14 cellular contexts compared by ENCODE assay signal in the genomic region with DNA sequence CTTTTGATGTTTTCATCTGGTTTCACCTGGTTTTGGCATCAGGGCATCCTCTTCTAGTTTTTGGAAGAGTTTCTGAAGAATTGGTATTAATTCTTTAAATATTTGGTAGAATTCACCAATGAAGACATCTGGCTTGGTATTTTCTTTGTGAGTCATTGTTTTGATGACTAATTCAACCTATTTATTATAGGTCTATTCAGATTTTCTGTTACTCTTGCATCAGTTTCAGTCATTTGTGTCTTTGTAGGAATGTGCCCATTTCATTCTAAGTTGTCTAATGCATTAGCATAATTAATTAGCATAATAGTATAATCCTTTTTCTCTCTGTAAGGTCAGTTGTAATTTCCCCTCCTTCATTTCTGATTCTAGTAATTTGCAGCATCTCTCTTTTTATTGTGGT. TPM values are rescaled to one million over a fixed set of nuclear protein-coding genes. Genes with fewer than 3 reads are reported as not detected.
DNase-seq lines count a peak whose midpoint lies in the region; ATAC-seq and TF ChIP-seq lines count a peak whose summit lies in the region.
"Had no signal": no experiment of that assay in that cellular context is flagged by ENCODE, and none has a peak within 500 bp of the region (broad histone marks: within the 10 kb centered on the region; RNA-seq: fewer than 3 reads in every experiment).

No MANE protein-coding gene starts in this region.

- H3K36me3 ChIP-seq in HUES64 (ENCODE audit: insufficient read depth, low read length), result no peaks in the 10 kb centered on the region
- H3K36me3 ChIP-seq in MG63, result no peaks in the 10 kb centered on the region
- H3K36me3 ChIP-seq in Peyer's patch, result no peaks in the 10 kb centered on the region

- H3K27me3 ChIP-seq in HUES64 (ENCODE audit: insufficient read depth, low read length), result no peaks in the 10 kb centered on the region
- H3K27me3 ChIP-seq in MG63, result no peaks in the 10 kb centered on the region
- no peaks in the 10 kb centered on the region for H3K27me3 ChIP-seq in Peyer's patch
- H3K27me3 ChIP-seq: hepatocyte had no signal

- no peak overlapping the region for H3K4me3 Mint-ChIP-seq in activated naive CD8-positive, alpha-beta T cell treated with anti-CD3 and anti-CD28 coated beads, Interleukin-2, amount 50 U/mL, for 24 hours

- H3K4me3 ChIP-seq in HUES64 (ENCODE audit: low read length) (no peak overlapping the region), MG63 (no peak overlapping the region), Peyer's patch (no peak overlapping the region)
- H3K4me3 ChIP-seq: hepatocyte had no signal

- H3K27me3 Mint-ChIP-seq in activated naive CD8-positive, alpha-beta T cell treated with anti-CD3 and anti-CD28 coated beads, Interleukin-2, amount 50 U/mL, for 24 hours, result peaks cover 13% of the 10 kb centered on the region

- H3K9me3 ChIP-seq in HUES64 (ENCODE audit: insufficient read depth, low read depth, low read length), result no peaks in the 10 kb centered on the region
- 0 out of 2 replicates have a peak, but pooled peaks cover 2% of the 10 kb centered on the region for H3K9me3 ChIP-seq in MG63
- no peaks in the 10 kb centered on the region for H3K9me3 ChIP-seq in Peyer's patch

- H3K9me3 Mint-ChIP-seq in activated naive CD8-positive, alpha-beta T cell treated with anti-CD3 and anti-CD28 coated beads, Interleukin-2, amount 50 U/mL, for 24 hours, result no peaks in the 10 kb centered on the region

- H3K9ac ChIP-seq in HUES64 (ENCODE audit: low read depth, low read length), result no peak overlapping the region

- peaks cover 15% of the 10 kb centered on the region for H3K4me1 ChIP-seq in HUES64 (ENCODE audit: insufficient read depth, low read length)
- H3K4me1 ChIP-seq in Peyer's patch, result peaks cover 0 to 12% (median 6%) of the 10 kb centered on the region in 4 donors

- H3K36me3 Mint-ChIP-seq in activated naive CD8-positive, alpha-beta T cell treated with anti-CD3 and anti-CD28 coated beads, Interleukin-2, amount 50 U/mL, for 24 hours (ENCODE audit: low read depth), result no peaks in the 10 kb centered on the region

- peaks cover 47% of the 10 kb centered on the region for H3K4me1 Mint-ChIP-seq in activated naive CD8-positive, alpha-beta T cell treated with anti-CD3 and anti-CD28 coated beads, Interleukin-2, amount 50 U/mL, for 24 hours

- in situ Hi-C loops in Caki2 (cut with HindIII; ENCODE audit: low pct_unique_long_range_greater_than_20kb, low sequenced_read_pairs), result no loop called here

- DNase-seq in Caki2 (ENCODE audit: low read depth) (peak; percentile 39), hepatic stellate cell (ENCODE audit: low spot score) (peak; percentile 40), MG63 (no peak), DMS114 treated with DMSO at 0.1 percent for 48 hours (lab: John Stamatoyannopoulos, UW; ENCODE audit: unreplicated experiment) (no peak), Peyer's patch (no peak)
- no peak for DNase-seq in activated naive CD8-positive, alpha-beta T cell treated with anti-CD3 and anti-CD28 coated beads, Interleukin-2, amount 50 U/mL, for 24 hours
- DNase-seq: DMS153; GOT3; NCI-H2081; stimulated activated naive CD4-positive, alpha-beta T cell treated with Interleukin-2 at 50 U/mL for 16 hours had no signal

- peak overlapping the region; percentile 72 for H3K27ac ChIP-seq in HUES64 (ENCODE audit: low read depth, low read length)
- no peak overlapping the region for H3K27ac ChIP-seq in Peyer's patch
- H3K27ac ChIP-seq: hepatocyte had no signal

- no peak for TF ChIP-seq CTCF in Peyer's patch (IDR thresholded peaks at IDR 0.05)

- H3K27ac Mint-ChIP-seq in activated naive CD8-positive, alpha-beta T cell treated with anti-CD3 and anti-CD28 coated beads, Interleukin-2, amount 50 U/mL, for 24 hours, result peak overlapping the region; percentile 16

- TF ChIP-seq POLR2A in Peyer's patch (IDR thresholded peaks at IDR 0.05), result no peak

- no peak for ATAC-seq in activated naive CD8-positive, alpha-beta T cell treated with anti-CD3 and anti-CD28 coated beads, Interleukin-2, amount 50 U/mL, for 24 hours
- ATAC-seq in HG02973 (IDR thresholded peaks at IDR 0.05; ENCODE audit: unreplicated experiment), result no peak

RNA-seq across cellular contexts. Expression of a gene that starts 8.0 kb away (rescaled TPM):
- not detected in 2 replicates for total RNA-seq in Caki2 (2014; rRNA removed; shearing (Covaris generic); ENCODE audit: low replicate concordance)
- polyA plus RNA-seq in HUES64 (2013, experiment 1 of 2), result not detected
- not detected for polyA plus RNA-seq in HUES64 (2013, experiment 2 of 2)
- not detected in 2 replicates for total RNA-seq in MG63 (2014; rRNA removed; shearing (Covaris generic); ENCODE audit: low replicate concordance)
- total RNA-seq in Peyer's patch, result 10 to 100 TPM in 2 of 4 donors, 1 to 10 TPM in 1, not detected in 1; 1.7 to 15.3 (median 10.5) TPM
- total RNA-seq: hepatocyte had no signal
- polyA plus RNA-seq: hepatocyte had no signal

RNA-seq across cellular contexts. Expression of a gene that starts 34.2 kb away (rescaled TPM):
- not detected in 2 replicates for total RNA-seq in Caki2 (2014; rRNA removed; shearing (Covaris generic); ENCODE audit: low replicate concordance)
- not detected for polyA plus RNA-seq in HUES64 (2013, experiment 1 of 2)
- not detected for polyA plus RNA-seq in HUES64 (2013, experiment 2 of 2)
- total RNA-seq in MG63 (2014; rRNA removed; shearing (Covaris generic); ENCODE audit: low replicate concordance), result 0.16 TPM in 1 of 2 replicates, not detected in the other
- 1 to 10 TPM in 1 of 4 donors, not detected in 3; 1.7 TPM for total RNA-seq in Peyer's patch
- total RNA-seq: cardiac septum had no signal

RNA-seq across cellular contexts. Expression of a gene that starts 51.6 kb away (rescaled TPM):
- total RNA-seq in Caki2 (2014; rRNA removed; shearing (Covaris generic); ENCODE audit: low replicate concordance), result 7.5 and 12.9 TPM in 2 replicates
- 4.3 TPM for polyA plus RNA-seq in HUES64 (2013, experiment 1 of 2)
- polyA plus RNA-seq in HUES64 (2013, experiment 2 of 2), result 7.5 TPM
- 43.5 and 59.1 TPM in 2 replicates for total RNA-seq in MG63 (2014; rRNA removed; shearing (Covaris generic); ENCODE audit: low replicate concordance)
- total RNA-seq in Peyer's patch, result 10 to 100 TPM in 2 of 4 donors, 1 to 10 TPM in 2; 5.3 to 35.5 (median 13.9) TPM

Comparison
In these comparisons a context has a peak if more than half of its experiments do, and no peak if none do; other contexts are left out.
1. DNase-seq: peak in Caki2 (single experiment) and hepatic stellate cell (single experiment); none in activated naive CD8-positive, alpha-beta T cell treated with anti-CD3 and anti-CD28 coated beads, Interleukin-2, amount 50 U/mL, for 24 hours (single experiment), MG63 (single experiment), DMS114 treated with DMSO at 0.1 percent for 48 hours (single experiment) and Peyer's patch (0 of 3).